ENCODE assay signal across 16 cellular contexts in genomic region chr9:110521211-110521610, GRCh38. TPM values are rescaled to one million over a fixed set of nuclear protein-coding genes. Genes with fewer than 3 reads are reported as not detected.
"Had no signal": no experiment of that assay in that cellular context is flagged by ENCODE, and none has a peak within 500 bp of the region (broad histone marks: within the 10 kb centered on the region; RNA-seq: fewer than 3 reads in every experiment).

No MANE protein-coding gene starts in this region.

- H3K36me3 Mint-ChIP-seq: activated naive CD4-positive, alpha-beta T cell treated with anti-CD3 and anti-CD28 coated beads, Interleukin-2, amount 50 U/mL, for 24 hours had no signal

- H3K4me1 ChIP-seq: colonic mucosa, esophagus squamous epithelium, left lung, right lobe of liver, testis had no signal

- ATAC-seq: activated CD4-positive, alpha-beta T cell treated with anti-CD3 and anti-CD28 coated beads for 36 hours; left lung; right lobe of liver; stimulated activated naive CD8-positive, alpha-beta T cell treated with anti-CD3 and anti-CD28 coated beads, Interleukin-15, Interleukin-2, amounts not matched to agents 100 U/mL and 50 U/mL, for 24 hours; T-helper 17 cell had no signal

- H3K4me1 Mint-ChIP-seq: activated CD4-positive, alpha-beta memory T cell treated with anti-CD3 and anti-CD28 coated beads, Interleukin-2, amount 10 ng/mL, durations not matched to agents 7 days and 5 days; activated CD4-positive, alpha-beta T cell treated with anti-CD3 and anti-CD28 coated beads for 36 hours; activated naive CD4-positive, alpha-beta T cell treated with anti-CD3 and anti-CD28 coated beads, Interleukin-2, amount 50 U/mL, for 24 hours; nephron; T-helper 17 cell had no signal

- H3K36me3 ChIP-seq: colonic mucosa, esophagus squamous epithelium, left lung, right lobe of liver had no signal

- H3K27ac Mint-ChIP-seq: activated CD4-positive, alpha-beta memory T cell treated with anti-CD3 and anti-CD28 coated beads, Interleukin-2, amount 10 ng/mL, durations not matched to agents 7 days and 5 days; activated CD4-positive, alpha-beta T cell treated with anti-CD3 and anti-CD28 coated beads for 36 hours; activated naive CD4-positive, alpha-beta T cell treated with anti-CD3 and anti-CD28 coated beads, Interleukin-2, amount 50 U/mL, for 24 hours; activated T-cell treated with anti-CD3 and anti-CD28 coated beads, Interleukin-2, amount 50 U/mL, for 24 hours; nephron; T-helper 17 cell had no signal

- H3K27me3 Mint-ChIP-seq: activated CD4-positive, alpha-beta memory T cell treated with anti-CD3 and anti-CD28 coated beads, Interleukin-2, amount 10 ng/mL, durations not matched to agents 7 days and 5 days; activated CD4-positive, alpha-beta T cell treated with anti-CD3 and anti-CD28 coated beads for 36 hours; activated naive CD4-positive, alpha-beta T cell treated with anti-CD3 and anti-CD28 coated beads, Interleukin-2, amount 50 U/mL, for 24 hours; activated T-cell treated with anti-CD3 and anti-CD28 coated beads, Interleukin-2, amount 50 U/mL, for 24 hours; T-helper 17 cell had no signal

- H3K4me3 Mint-ChIP-seq: activated CD4-positive, alpha-beta memory T cell treated with anti-CD3 and anti-CD28 coated beads, Interleukin-2, amount 10 ng/mL, durations not matched to agents 7 days and 5 days; activated CD4-positive, alpha-beta T cell treated with anti-CD3 and anti-CD28 coated beads for 36 hours; activated naive CD4-positive, alpha-beta T cell treated with anti-CD3 and anti-CD28 coated beads, Interleukin-2, amount 50 U/mL, for 24 hours; activated T-cell treated with anti-CD3 and anti-CD28 coated beads, Interleukin-2, amount 50 U/mL, for 24 hours; nephron; T-helper 17 cell had no signal

- H3K4me3 ChIP-seq: colonic mucosa, esophagus squamous epithelium, left lung, right lobe of liver, testis had no signal

- H3K9me3 Mint-ChIP-seq: activated CD4-positive, alpha-beta memory T cell treated with anti-CD3 and anti-CD28 coated beads, Interleukin-2, amount 10 ng/mL, durations not matched to agents 7 days and 5 days; activated T-cell treated with anti-CD3 and anti-CD28 coated beads, Interleukin-2, amount 50 U/mL, for 24 hours had no signal

- H3K27me3 ChIP-seq: colonic mucosa, esophagus squamous epithelium, left lung, right lobe of liver, testis had no signal

- H3K9me3 ChIP-seq: colonic mucosa, esophagus squamous epithelium, left lung, right lobe of liver, testis had no signal

- DNase-seq: activated CD4-positive, alpha-beta memory T cell treated with anti-CD3 and anti-CD28 coated beads, Interleukin-2, amount 10 ng/mL, durations not matched to agents 7 days and 5 days; activated CD4-positive, alpha-beta T cell treated with anti-CD3 and anti-CD28 coated beads for 36 hours; activated effector memory CD4-positive, alpha-beta T cell treated with anti-CD3 and anti-CD28 coated beads, Interleukin-2, amount 50 U/mL, for 16 hours; activated T-cell treated with anti-CD3 and anti-CD28 coated beads, Interleukin-2, amount 50 U/mL, for 24 hours; colonic mucosa; esophagus squamous epithelium; hippocampal formation; kidney; left lung; mesendoderm; right lobe of liver; stimulated activated naive CD8-positive, alpha-beta T cell treated with anti-CD3 and anti-CD28 coated beads, Interleukin-15, Interleukin-2, amounts not matched to agents 100 U/mL and 50 U/mL, for 24 hours; T-helper 17 cell; testis had no signal

- H3K27ac ChIP-seq: colonic mucosa, left lung, right lobe of liver had no signal

RNA-seq across cellular contexts. Expression of gene SVEP1, which starts 58.3 kb away (rescaled TPM):
- total RNA-seq: activated CD4-positive, alpha-beta memory T cell treated with anti-CD3 and anti-CD28 coated beads, Interleukin-2, amount 10 ng/mL, durations not matched to agents 7 days and 5 days; activated CD4-positive, alpha-beta T cell treated with anti-CD3 and anti-CD28 coated beads for 36 hours had no signal
